In the genomic region with DNA sequence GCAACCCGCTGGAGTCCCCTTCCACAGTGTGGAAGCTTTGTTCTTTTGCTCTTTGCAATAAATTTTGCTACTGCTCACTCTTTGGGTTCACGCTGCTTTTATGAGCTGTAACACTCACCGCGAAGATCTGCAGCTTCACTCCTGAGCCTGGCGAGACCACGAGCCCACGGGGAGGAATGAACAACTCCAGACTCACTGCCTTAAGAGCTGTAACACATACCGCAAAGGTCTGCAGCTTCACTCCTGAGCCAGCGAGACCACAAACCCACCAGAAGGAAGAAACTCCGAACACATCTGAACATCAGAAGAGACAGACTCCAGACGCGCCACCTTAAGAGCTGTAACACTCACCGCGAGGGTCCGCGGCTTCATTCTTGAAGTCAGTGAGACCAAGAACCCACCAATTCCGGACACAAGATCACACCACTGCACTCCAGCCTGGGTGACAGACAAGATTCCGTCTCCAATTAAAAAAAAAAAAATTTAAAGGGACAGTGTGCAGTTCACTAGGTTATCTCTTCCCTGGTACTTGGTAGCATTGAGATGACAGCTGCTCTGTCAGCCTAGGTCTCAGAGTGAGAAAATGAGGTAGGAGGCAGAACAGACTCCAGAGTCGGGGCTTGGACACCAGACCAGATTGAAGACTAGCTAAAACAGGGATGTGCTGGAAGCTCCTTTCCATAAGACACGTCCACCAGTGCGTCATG, we compare ENCODE assay signal across 8 cellular contexts. TPM values are rescaled to one million over a fixed set of nuclear protein-coding genes. Genes with fewer than 3 reads are reported as not detected.
DNase-seq lines count a peak whose midpoint lies in the region; ATAC-seq and TF ChIP-seq lines count a peak whose summit lies in the region.
"Not testable (repeated sequence)": the region's sequence is repeated elsewhere in the genome, so short reads cannot be mapped to it uniquely, and the experiment has no call there.

No MANE protein-coding gene starts in this region.

- CTCF ChIA-PET in CD8-positive, alpha-beta T cell (lab: Charles Lee) = interaction anchor here (0.6 to 0.7 kb wide), 2 partner anchors 9 to 529 kb away, joined by 3 to 4 read pairs; no protein-coding TSS in a partner anchor
- CTCF ChIA-PET in T-cell (lab: Charles Lee) = interaction anchor here (0.6 to 1.1 kb wide), 4 partner anchors 46 to 1679 kb away, joined by 3 to 4 read pairs (median 4); no protein-coding TSS in a partner anchor
- CTCF ChIA-PET in activated CD4-positive, alpha-beta memory T cell treated with anti-CD3 and anti-CD28 coated beads for 36 hours (lab: Charles Lee) = not testable (repeated sequence)
- CTCF ChIA-PET in activated naive CD4-positive, alpha-beta T cell treated with anti-CD3 and anti-CD28 coated beads for 36 hours (lab: Charles Lee) = interaction anchor here (0.6 to 1.1 kb wide), 2 partner anchors 60 to 254 kb away, joined by 3 to 4 read pairs; no protein-coding TSS in a partner anchor

- H3K4me3 Mint-ChIP-seq in CD8-positive, alpha-beta T cell = peak overlapping the region; percentile 86
- H3K4me3 Mint-ChIP-seq in T-cell = peak overlapping the region; percentile 68 to 89 (median 76)
- H3K4me3 Mint-ChIP-seq in activated CD4-positive, alpha-beta memory T cell treated with anti-CD3 and anti-CD28 coated beads for 36 hours = peak overlapping the region; percentile 45
- peak overlapping the region; percentile 73 for H3K4me3 Mint-ChIP-seq in activated T-cell treated with anti-CD3 and anti-CD28 coated beads, Interleukin-2, amount 50 U/mL, for 24 hours
- peak overlapping the region; percentile 68 for H3K4me3 Mint-ChIP-seq in activated naive CD4-positive, alpha-beta T cell treated with anti-CD3 and anti-CD28 coated beads for 36 hours
- H3K4me3 Mint-ChIP-seq in activated naive CD8-positive, alpha-beta T cell treated with anti-CD3 and anti-CD28 coated beads, Interleukin-2, amount 50 U/mL, for 24 hours = peak overlapping the region; percentile 68
- H3K4me3 Mint-ChIP-seq in natural killer cell = peak overlapping the region; percentile 90
- peak overlapping the region; percentile 81 to 92 for H3K4me3 Mint-ChIP-seq in stimulated activated naive CD8-positive, alpha-beta T cell treated with anti-CD3 and anti-CD28 coated beads, Interleukin-15, amount 100 ng/mL, for 72 hours

- not testable (repeated sequence) for H3K27me3 ChIP-seq in CD8-positive, alpha-beta T cell (ENCODE audit: insufficient read depth, low read length)

- DNase-seq in CD8-positive, alpha-beta T cell = peak in 1 of 7 experiments; percentile 11
- DNase-seq in T-cell = peak in 4 of 34 experiments; percentile 7 to 12 (median 10)
- peak; percentile 15 for DNase-seq in activated CD4-positive, alpha-beta memory T cell treated with anti-CD3 and anti-CD28 coated beads for 36 hours
- DNase-seq in activated T-cell treated with anti-CD3 and anti-CD28 coated beads, Interleukin-2, amount 50 U/mL, for 24 hours = peak; percentile 38
- not testable (repeated sequence) for DNase-seq in activated naive CD4-positive, alpha-beta T cell treated with anti-CD3 and anti-CD28 coated beads for 36 hours; activated naive CD8-positive, alpha-beta T cell treated with anti-CD3 and anti-CD28 coated beads, Interleukin-2, amount 50 U/mL, for 24 hours; natural killer cell
- peak in 1 of 2 donors; percentile 29 for DNase-seq in stimulated activated naive CD8-positive, alpha-beta T cell treated with anti-CD3 and anti-CD28 coated beads, Interleukin-15, amount 100 ng/mL, for 72 hours

- peak overlapping the region; percentile 35 for H3K4me3 ChIP-seq in CD8-positive, alpha-beta T cell (ENCODE audit: low read depth, low read length)

- POLR2A ChIA-PET in CD8-positive, alpha-beta T cell (lab: Charles Lee) = interaction anchor here (1.2 kb wide), 1 partner anchor 227 kb away, joined by 3 read pairs; no protein-coding TSS in a partner anchor
- POLR2A ChIA-PET in T-cell (lab: Charles Lee) = interaction anchor here in 1 of 2 donors (0.5 kb wide), 1 partner anchor 8 kb away, joined by 4 read pairs; a partner anchor contains a TSS
- POLR2A ChIA-PET in activated CD4-positive, alpha-beta memory T cell treated with anti-CD3 and anti-CD28 coated beads for 36 hours (lab: Charles Lee) = not testable (repeated sequence)

- H3K27ac ChIP-seq in CD8-positive, alpha-beta T cell (ENCODE audit: low read depth, low read length) = not testable (repeated sequence)

- TF ChIP-seq CTCF in CD8-positive, alpha-beta T cell (IDR thresholded peaks at IDR 0.05); natural killer cell (IDR thresholded peaks at IDR 0.05): not testable (repeated sequence)

- intact Hi-C loops in CD8-positive, alpha-beta T cell (cut with DNase I, micrococcal nuclease) = loop anchor here (5.0 kb wide), 2 partner anchors 111 to 1891 kb away; no protein-coding TSS in a partner anchor
- intact Hi-C loops in activated CD4-positive, alpha-beta memory T cell treated with anti-CD3 and anti-CD28 coated beads for 36 hours (cut with micrococcal nuclease) = not testable (repeated sequence)
- intact Hi-C loops in activated naive CD4-positive, alpha-beta T cell treated with anti-CD3 and anti-CD28 coated beads for 36 hours (cut with micrococcal nuclease) = loop anchor here (1.0 kb wide), 1 partner anchor 8 kb away; a partner anchor contains a TSS
- intact Hi-C loops in natural killer cell (cut with micrococcal nuclease) = loop anchor here (10.0 kb wide), 1 partner anchor 1788 kb away; no protein-coding TSS in a partner anchor

- H3K9me3 ChIP-seq in CD8-positive, alpha-beta T cell (ENCODE audit: low read length) = not testable (repeated sequence)

- H3K27me3 Mint-ChIP-seq in CD8-positive, alpha-beta T cell (ENCODE audit: low read depth) = peaks cover 16% of the 10 kb centered on the region
- H3K27me3 Mint-ChIP-seq in T-cell (peaks cover 6 to 13% of the 10 kb centered on the region in 2 donors), natural killer cell (ENCODE audit: low read depth in 2 of 2) (peaks cover 11 to 16% of the 10 kb centered on the region in 2 donors)
- H3K27me3 Mint-ChIP-seq in activated CD4-positive, alpha-beta memory T cell treated with anti-CD3 and anti-CD28 coated beads for 36 hours = peaks cover 15% of the 10 kb centered on the region
- peaks cover 19% of the 10 kb centered on the region for H3K27me3 Mint-ChIP-seq in activated T-cell treated with anti-CD3 and anti-CD28 coated beads, Interleukin-2, amount 50 U/mL, for 24 hours
- peaks cover 10% of the 10 kb centered on the region for H3K27me3 Mint-ChIP-seq in activated naive CD4-positive, alpha-beta T cell treated with anti-CD3 and anti-CD28 coated beads for 36 hours (ENCODE audit: low read depth)
- H3K27me3 Mint-ChIP-seq in activated naive CD8-positive, alpha-beta T cell treated with anti-CD3 and anti-CD28 coated beads, Interleukin-2, amount 50 U/mL, for 24 hours = peaks cover 19% of the 10 kb centered on the region
- H3K27me3 Mint-ChIP-seq in stimulated activated naive CD8-positive, alpha-beta T cell treated with anti-CD3 and anti-CD28 coated beads, Interleukin-15, amount 100 ng/mL, for 72 hours = peaks cover 39% of the 10 kb centered on the region

- not testable (repeated sequence) for H3K36me3 ChIP-seq in CD8-positive, alpha-beta T cell (ENCODE audit: insufficient read depth, low read length)

- H3K9me3 Mint-ChIP-seq in CD8-positive, alpha-beta T cell; T-cell; activated CD4-positive, alpha-beta memory T cell treated with anti-CD3 and anti-CD28 coated beads for 36 hours; activated T-cell treated with anti-CD3 and anti-CD28 coated beads, Interleukin-2, amount 50 U/mL, for 24 hours; activated naive CD4-positive, alpha-beta T cell treated with anti-CD3 and anti-CD28 coated beads for 36 hours; activated naive CD8-positive, alpha-beta T cell treated with anti-CD3 and anti-CD28 coated beads, Interleukin-2, amount 50 U/mL, for 24 hours; natural killer cell; stimulated activated naive CD8-positive, alpha-beta T cell treated with anti-CD3 and anti-CD28 coated beads, Interleukin-15, amount 100 ng/mL, for 72 hours: not testable (repeated sequence)

- H3K36me3 Mint-ChIP-seq in CD8-positive, alpha-beta T cell; T-cell; activated CD4-positive, alpha-beta memory T cell treated with anti-CD3 and anti-CD28 coated beads for 36 hours; activated T-cell treated with anti-CD3 and anti-CD28 coated beads, Interleukin-2, amount 50 U/mL, for 24 hours (ENCODE audit: low read depth); activated naive CD4-positive, alpha-beta T cell treated with anti-CD3 and anti-CD28 coated beads for 36 hours (ENCODE audit: low read depth); activated naive CD8-positive, alpha-beta T cell treated with anti-CD3 and anti-CD28 coated beads, Interleukin-2, amount 50 U/mL, for 24 hours (ENCODE audit: low read depth); natural killer cell: not testable (repeated sequence)

- ATAC-seq in CD8-positive, alpha-beta T cell = peak; percentile 48
- ATAC-seq in T-cell (replicated peaks in 1 of 4) (peak in 2 of 4 experiments; percentile 55 to 63), natural killer cell (peak in 2 of 3 donors; percentile 60 to 71)
- peak; percentile 62 for ATAC-seq in activated naive CD8-positive, alpha-beta T cell treated with anti-CD3 and anti-CD28 coated beads, Interleukin-2, amount 50 U/mL, for 24 hours
- peak; percentile 50 for ATAC-seq in stimulated activated naive CD8-positive, alpha-beta T cell treated with anti-CD3 and anti-CD28 coated beads, Interleukin-15, amount 100 ng/mL, for 72 hours

- H3K4me1 ChIP-seq in CD8-positive, alpha-beta T cell (ENCODE audit: insufficient read depth, low read length) = not testable (repeated sequence)

- peak overlapping the region; percentile 82 for H3K27ac Mint-ChIP-seq in CD8-positive, alpha-beta T cell
- H3K27ac Mint-ChIP-seq in T-cell (peak overlapping the region in 1 of 2 donors; percentile 85), natural killer cell (peak overlapping the region; percentile 64 to 72)
- not testable (repeated sequence) for H3K27ac Mint-ChIP-seq in activated CD4-positive, alpha-beta memory T cell treated with anti-CD3 and anti-CD28 coated beads for 36 hours; activated naive CD4-positive, alpha-beta T cell treated with anti-CD3 and anti-CD28 coated beads for 36 hours; stimulated activated naive CD8-positive, alpha-beta T cell treated with anti-CD3 and anti-CD28 coated beads, Interleukin-15, amount 100 ng/mL, for 72 hours
- H3K27ac Mint-ChIP-seq in activated T-cell treated with anti-CD3 and anti-CD28 coated beads, Interleukin-2, amount 50 U/mL, for 24 hours = peak overlapping the region; percentile 20
- H3K27ac Mint-ChIP-seq in activated naive CD8-positive, alpha-beta T cell treated with anti-CD3 and anti-CD28 coated beads, Interleukin-2, amount 50 U/mL, for 24 hours = peak overlapping the region; percentile 20

- peaks cover 17% of the 10 kb centered on the region for H3K4me1 Mint-ChIP-seq in CD8-positive, alpha-beta T cell (ENCODE audit: low read depth)
- H3K4me1 Mint-ChIP-seq in T-cell = peaks cover 13 to 21% (median 16%) of the 10 kb centered on the region in 3 donors
- H3K4me1 Mint-ChIP-seq in activated CD4-positive, alpha-beta memory T cell treated with anti-CD3 and anti-CD28 coated beads for 36 hours (ENCODE audit: low read depth); activated naive CD8-positive, alpha-beta T cell treated with anti-CD3 and anti-CD28 coated beads, Interleukin-2, amount 50 U/mL, for 24 hours: not testable (repeated sequence)
- peaks cover 17% of the 10 kb centered on the region for H3K4me1 Mint-ChIP-seq in activated T-cell treated with anti-CD3 and anti-CD28 coated beads, Interleukin-2, amount 50 U/mL, for 24 hours (ENCODE audit: low read depth)
- peaks cover 16% of the 10 kb centered on the region for H3K4me1 Mint-ChIP-seq in activated naive CD4-positive, alpha-beta T cell treated with anti-CD3 and anti-CD28 coated beads for 36 hours (ENCODE audit: low read depth)
- peaks cover 15% of the 10 kb centered on the region in 2 donors for H3K4me1 Mint-ChIP-seq in natural killer cell
- peaks cover 23% of the 10 kb centered on the region for H3K4me1 Mint-ChIP-seq in stimulated activated naive CD8-positive, alpha-beta T cell treated with anti-CD3 and anti-CD28 coated beads, Interleukin-15, amount 100 ng/mL, for 72 hours

RNA-seq across cellular contexts. Expression of a gene that starts 8.1 kb away (rescaled TPM):
- total RNA-seq in CD8-positive, alpha-beta T cell = 10 to 100 TPM; 24.9 to 26.6 TPM
- total RNA-seq in T-cell (10 to 100 TPM; 21.8 to 69.9 (median 62.5) TPM), natural killer cell (10 to 100 TPM; 24.5 to 29.7 (median 25.0) TPM)
- 100 to 1,000 TPM; 242 to 246 TPM for total RNA-seq in activated CD4-positive, alpha-beta memory T cell treated with anti-CD3 and anti-CD28 coated beads for 36 hours
- total RNA-seq in activated naive CD4-positive, alpha-beta T cell treated with anti-CD3 and anti-CD28 coated beads for 36 hours = 100 to 1,000 TPM; 233 to 242 TPM
